Comparison of ENCODE assay signal across 8 cellular contexts in the genomic region with DNA sequence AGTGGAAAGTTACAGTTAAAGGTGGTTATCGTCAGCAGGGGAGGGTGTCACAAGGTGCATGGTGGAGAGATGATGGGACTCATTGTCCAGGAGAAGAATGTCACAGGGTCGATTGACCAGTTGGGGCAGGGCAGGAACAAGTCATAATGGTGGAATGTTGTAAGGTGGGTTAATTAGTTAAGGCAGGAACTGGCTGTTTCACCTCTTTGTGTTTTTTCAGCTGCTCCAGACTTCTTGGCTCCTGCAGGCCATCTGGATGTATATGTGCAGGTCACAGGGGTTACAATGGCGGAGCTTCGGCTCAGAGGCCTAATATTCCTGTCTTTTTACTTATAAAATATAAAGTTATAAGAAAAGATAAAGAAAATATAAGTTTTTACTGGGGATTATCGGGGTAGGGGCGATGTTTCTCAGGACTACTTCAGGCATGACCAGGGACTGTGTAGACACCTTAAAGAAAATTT.
DNase-seq lines count a peak whose midpoint lies in the region; FAIRE-seq and TF ChIP-seq lines count a peak whose summit lies in the region.
"Not testable (repeated sequence)": the region's sequence is repeated elsewhere in the genome, so short reads cannot be mapped to it uniquely, and the experiment has no call there.

No MANE protein-coding gene starts in this region.

- not testable (repeated sequence) for H2BK120ac ChIP-seq in H1 (replicated peaks; ENCODE audit: low read depth, low read length); mesendoderm (ENCODE audit: low read depth, low read length)

- not testable (repeated sequence) for H3K4me3 ChIP-seq in PC-9; H1 (ENCODE audit: extremely low read depth in 1 of 4, insufficient read depth in 2 of 4, low read depth in 3 of 4, low read length in 4 of 4); right atrium auricular region; mesendoderm (ENCODE audit: low read length); neural progenitor cell

- H3K9ac ChIP-seq in H1 (replicated peaks in 1 of 4; ENCODE audit: extremely low read depth in 1 of 4, low read depth in 3 of 4, low read length in 3 of 4); mesendoderm (ENCODE audit: low read length); neural progenitor cell: not testable (repeated sequence)

- not testable (repeated sequence) for H3K23ac ChIP-seq in H1 (ENCODE audit: insufficient read length); mesendoderm (ENCODE audit: low read length)

- H3K4me3 Mint-ChIP-seq in neural progenitor cell: not testable (repeated sequence)
- H3K4me3 Mint-ChIP-seq in type B pancreatic cell: peak overlapping the region; percentile 59

- not testable (repeated sequence) for H3K79me2 ChIP-seq in PC-9 (ENCODE audit: low read depth); H1 (ENCODE audit: control insufficient read depth in 1 of 2, insufficient read depth in 2 of 2, low read length in 2 of 2); mesendoderm (ENCODE audit: control insufficient read depth, insufficient read depth, low read length); neural progenitor cell (ENCODE audit: low read depth)

- peaks cover 24% of the 10 kb centered on the region for H3F3A ChIP-seq in PC-9 (ENCODE audit: insufficient read depth, low read depth)
- not testable (repeated sequence) for H3F3A ChIP-seq in neural progenitor cell (ENCODE audit: low read depth)

- not testable (repeated sequence) for H4K5ac ChIP-seq in H1 (ENCODE audit: insufficient read length, low read depth, low read length); mesendoderm (ENCODE audit: low read length)

- TF ChIP-seq RAD21 in Ishikawa (IDR thresholded peaks at IDR 0.05; ENCODE audit: low read depth): peak; percentile 43
- TF ChIP-seq RAD21 in H1 (IDR thresholded peaks at IDR 0.05 in 1 of 2, conservative IDR thresholded peaks at IDR 0.05 in 1 of 2; ENCODE audit: low read depth in 2 of 2, low read length in 2 of 2): not testable (repeated sequence)

- H2AFZ ChIP-seq in PC-9: peak overlapping the region; percentile 69; the same call in 1 of the 2 replicates
- H2AFZ ChIP-seq in H1 (ENCODE audit: low read length); neural progenitor cell (replicated peaks): not testable (repeated sequence)

- H3K4me1 Mint-ChIP-seq in neural progenitor cell: peaks cover 11% of the 10 kb centered on the region
- peaks cover 26% of the 10 kb centered on the region for H3K4me1 Mint-ChIP-seq in type B pancreatic cell (ENCODE audit: unreplicated experiment)

- H2BK20ac ChIP-seq in H1 (ENCODE audit: low read length): not testable (repeated sequence)

- POLR2A ChIA-PET in PC-9 (lab: Charles Lee; ENCODE audit: unreplicated experiment): interaction anchor here (0.7 kb wide), 1 partner anchor 34 kb away, joined by 5 read pairs; no protein-coding TSS in a partner anchor
- POLR2A ChIA-PET in H1 (lab: Charles Lee; ENCODE audit: partially characterized antibody): not testable (repeated sequence)

- not testable (repeated sequence) for H2BK5ac ChIP-seq in H1 (ENCODE audit: low read depth, low read length); mesendoderm (ENCODE audit: low read length)

- H3K27ac Mint-ChIP-seq in neural progenitor cell (peak overlapping the region; percentile 81), type B pancreatic cell (peak overlapping the region; percentile 78)

- not testable (repeated sequence) for H3K18ac ChIP-seq in H1 (ENCODE audit: extremely low read depth, low read length); mesendoderm (ENCODE audit: low read length)

- not testable (repeated sequence) for H3K9me3 ChIP-seq in PC-9 (ENCODE audit: insufficient read depth, low read depth); H1 (ENCODE audit: insufficient read depth in 2 of 2, low read depth in 1 of 2, low read length in 1 of 2); right atrium auricular region; neural progenitor cell (ENCODE audit: low read depth)

- not testable (repeated sequence) for H3K27me3 ChIP-seq in PC-9 (ENCODE audit: insufficient read depth, low read depth); H1 (replicated peaks in 1 of 4; ENCODE audit: control insufficient read depth in 3 of 4, extremely low read depth in 1 of 4, insufficient read depth in 3 of 4, low read length in 3 of 4); right atrium auricular region; mesendoderm (ENCODE audit: insufficient read depth, low read length, poor library complexity); neural progenitor cell

- DNase-seq in DMS 273 (lab: John Stamatoyannopoulos, UW; ENCODE audit: unreplicated experiment) (peak; percentile 7), PC-9 (peak; percentile 72 to 97), right atrium auricular region (ENCODE audit: low spot score) (peak; percentile 13), mesendoderm (peak; percentile 81)
- DNase-seq in H1 (ENCODE audit: low read depth in 1 of 2, low spot score in 2 of 2); neural progenitor cell (ENCODE audit: low spot score); type B pancreatic cell (ENCODE audit: extremely low spot score, unreplicated experiment): not testable (repeated sequence)

- H3K27me3 Mint-ChIP-seq in neural progenitor cell (ENCODE audit: insufficient read depth, low read depth); type B pancreatic cell: not testable (repeated sequence)

- H2AK5ac ChIP-seq in H1 (ENCODE audit: low read depth, low read length); mesendoderm (ENCODE audit: low read length): not testable (repeated sequence)

- CTCF ChIA-PET in PC-9 (lab: Charles Lee): not testable (repeated sequence)
- CTCF ChIA-PET in H1 (lab: Charles Lee; ENCODE audit: partially characterized antibody): interaction anchor here (0.8 to 1.0 kb wide), 4 partner anchors 12 to 78 kb away, joined by 3 to 4 read pairs (median 3); no protein-coding TSS in a partner anchor

- not testable (repeated sequence) for H3K14ac ChIP-seq in H1 (ENCODE audit: insufficient read length)

- not testable (repeated sequence) for H3K36me3 ChIP-seq in PC-9 (ENCODE audit: low read depth); H1 (ENCODE audit: control insufficient read depth in 2 of 4, insufficient read depth in 4 of 4, low read length in 3 of 4); right atrium auricular region; mesendoderm (ENCODE audit: control insufficient read depth, insufficient read depth, low read length); neural progenitor cell

- not testable (repeated sequence) for BruUV-seq in PC-9 (replicated peaks; lab: Mats Ljungman, UMichigan)

- H3K9me3 Mint-ChIP-seq in neural progenitor cell: not testable (repeated sequence)
- H3K9me3 Mint-ChIP-seq in type B pancreatic cell: peaks cover 17% of the 10 kb centered on the region

- TF ChIP-seq POLR2A in H1 (IDR thresholded peaks at IDR 0.05; ENCODE audit: control extremely low read depth in 1 of 2, low read depth in 2 of 2, low read length in 2 of 2): not testable (repeated sequence)

- peak; percentile 96 for TF ChIP-seq EP300 in Ishikawa (IDR thresholded peaks at IDR 0.05; ENCODE audit: borderline replicate concordance)
- TF ChIP-seq EP300 in H1 (IDR thresholded peaks at IDR 0.05; ENCODE audit: borderline replicate concordance in 1 of 2, low read depth in 2 of 2, low read length in 2 of 2): not testable (repeated sequence)

- not testable (repeated sequence) for H3K36me3 Mint-ChIP-seq in neural progenitor cell, type B pancreatic cell

- not testable (repeated sequence) for H4K8ac ChIP-seq in H1 (ENCODE audit: extremely low read depth, insufficient read depth, low read length); mesendoderm (ENCODE audit: low read depth, low read length)

- not testable (repeated sequence) for H4K91ac ChIP-seq in H1 (replicated peaks; ENCODE audit: insufficient read length, low read length)

- not testable (repeated sequence) for H3K56ac ChIP-seq in H1 (replicated peaks; ENCODE audit: insufficient read length, low read depth, low read length); mesendoderm (ENCODE audit: low read length)

- peak overlapping the region; percentile 39; the same call in 1 of the 2 replicates for H2BK12ac ChIP-seq in H1 (ENCODE audit: low read depth, low read length)

- not testable (repeated sequence) for H4K20me1 ChIP-seq in PC-9 (ENCODE audit: insufficient read depth); H1 (replicated peaks in 1 of 2; ENCODE audit: control insufficient read depth in 1 of 2, insufficient read depth in 2 of 2, low read length in 2 of 2); neural progenitor cell (ENCODE audit: low read depth)

- not testable (repeated sequence) for H3K79me1 ChIP-seq in H1 (ENCODE audit: low read depth, low read length); mesendoderm (ENCODE audit: low read length)

- H3K23me2 ChIP-seq in H1 (ENCODE audit: low read depth, low read length): not testable (repeated sequence)

- H2BK15ac ChIP-seq in H1 (ENCODE audit: low read length); mesendoderm (replicated peaks; ENCODE audit: low read depth): not testable (repeated sequence)

- H3K27ac ChIP-seq in PC-9: peak overlapping the region; percentile 97
- H3K27ac ChIP-seq in H1 (ENCODE audit: low read depth, low read length); right atrium auricular region; mesendoderm (ENCODE audit: low read depth, low read length); neural progenitor cell: not testable (repeated sequence)

- intact Hi-C loops in PC-9 (cut with micrococcal nuclease; ENCODE audit: unreplicated experiment): loop anchor here (1.0 to 5.0 kb wide), 2 partner anchors 10 to 35 kb away; no protein-coding TSS in a partner anchor

- not testable (repeated sequence) for H3K4ac ChIP-seq in H1 (replicated peaks; ENCODE audit: insufficient read length, low read depth, low read length); mesendoderm (ENCODE audit: low read depth, low read length)

- peak overlapping the region; percentile 82 for H3K4me2 ChIP-seq in PC-9
- not testable (repeated sequence) for H3K4me2 ChIP-seq in H1 (ENCODE audit: insufficient read depth in 1 of 2, low read depth in 2 of 2, low read length in 2 of 2); mesendoderm (ENCODE audit: low read length); neural progenitor cell

- H3K9me2 ChIP-seq in PC-9 (ENCODE audit: insufficient read depth): not testable (repeated sequence)

- not testable (repeated sequence) for FAIRE-seq in H1 (lab: Jason Lieb, UNC)

- TF ChIP-seq CTCF in PC-9 (conservative IDR thresholded peaks at IDR 0.05); H1 (IDR thresholded peaks at IDR 0.05; ENCODE audit: control extremely low read depth in 1 of 3, insufficient read depth in 1 of 3, low read depth in 1 of 3, low read length in 3 of 3); right atrium auricular region (IDR thresholded peaks at IDR 0.05); neural progenitor cell (IDR thresholded peaks at IDR 0.05); type B pancreatic cell (conservative IDR thresholded peaks at IDR 0.05): not testable (repeated sequence)

- WGBS in H1 (ENCODE audit: extremely low coverage in 1 of 2, insufficient coverage in 1 of 2, insufficient read length in 1 of 2, insufficient replicate concordance in 2 of 2, low coverage in 1 of 2, low lambda C conversion rate in 2 of 2, missing lambda C conversion rate in 1 of 2), 2 experiments: 91% methylated on average over 6 of the region's 6 CpGs; no CpG with 5 or more reads in 1 of the 2 experiments
- no CpG with 5 or more reads among the region's 6 CpGs for WGBS in mesendoderm (ENCODE audit: extremely low coverage, insufficient coverage, low lambda C conversion rate)

- H3K4me1 ChIP-seq in PC-9 (replicated peaks; ENCODE audit: insufficient read depth) (peaks cover 42% of the 10 kb centered on the region), neural progenitor cell (peaks cover 14% of the 10 kb centered on the region)
- H3K4me1 ChIP-seq in H1 (replicated peaks in 1 of 4; ENCODE audit: control insufficient read depth in 3 of 4, insufficient read depth in 4 of 4, low read length in 3 of 4); right atrium auricular region; mesendoderm (ENCODE audit: control insufficient read depth, low read depth, low read length): not testable (repeated sequence)
